9 cellular contexts compared by ENCODE assay signal in the genomic region with DNA sequence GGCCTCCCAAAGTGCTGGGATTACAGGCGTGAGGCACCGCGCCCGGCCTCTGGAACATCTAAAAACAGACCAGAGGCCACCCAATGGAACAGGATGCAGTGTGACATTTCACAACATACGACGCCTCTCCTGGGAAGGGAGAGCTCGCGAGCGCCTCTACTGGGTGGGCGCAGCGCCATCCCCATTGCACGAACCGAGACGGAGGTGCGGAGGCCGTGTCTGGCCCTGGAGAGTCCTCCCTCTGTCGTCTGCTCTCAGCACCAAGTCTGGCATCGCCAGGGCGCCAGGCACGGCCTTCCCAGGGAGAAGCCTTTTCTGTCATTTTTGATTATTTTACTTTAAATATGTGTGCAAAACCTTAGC. TPM values are rescaled to one million over a fixed set of nuclear protein-coding genes. Genes with fewer than 3 reads are reported as not detected.
DNase-seq lines count a peak whose midpoint lies in the region; ATAC-seq and TF ChIP-seq lines count a peak whose summit lies in the region.
"Had no signal": no experiment of that assay in that cellular context is flagged by ENCODE, and none has a peak within 500 bp of the region (broad histone marks: within the 10 kb centered on the region; RNA-seq: fewer than 3 reads in every experiment).

No MANE protein-coding gene starts in this region.

- peaks cover 1% of the 10 kb centered on the region for H3K36me3 Mint-ChIP-seq in osteocyte (ENCODE audit: unreplicated experiment)

- peaks cover 65% of the 10 kb centered on the region for H3K4me1 Mint-ChIP-seq in osteocyte (ENCODE audit: unreplicated experiment)

- no peak for ATAC-seq in GM21576 (IDR thresholded peaks at IDR 0.05; ENCODE audit: unreplicated experiment)
- no peak for ATAC-seq in HG02840 (IDR thresholded peaks at IDR 0.05; ENCODE audit: low FRiP score, unreplicated experiment)

- peak overlapping the region; percentile 73 for H3K4me3 Mint-ChIP-seq in osteocyte (ENCODE audit: unreplicated experiment)

- peak; percentile 35 to 59 for DNase-seq in NCI-H2081 (lab: John Stamatoyannopoulos, UW)
- DNase-seq in NCI-H2081 treated with DMSO at 0.1 percent for 48 hours (lab: John Stamatoyannopoulos, UW), result no peak
- DNase-seq in NCI-H82 (lab: John Stamatoyannopoulos, UW), result peak; percentile 83
- DNase-seq in epidermal melanocyte (ENCODE audit: insufficient read length, low spot score), result peak; percentile 25
- DNase-seq in osteocyte (ENCODE audit: extremely low spot score, unreplicated experiment), result no peak
- no peak for DNase-seq in NCI-H2227 (lab: John Stamatoyannopoulos, UW; ENCODE audit: unreplicated experiment)

- no peaks in the 10 kb centered on the region for H3K9me3 Mint-ChIP-seq in osteocyte (ENCODE audit: unreplicated experiment)

- peak overlapping the region; percentile 93 for H3K27ac Mint-ChIP-seq in osteocyte (ENCODE audit: unreplicated experiment)

- no peaks in the 10 kb centered on the region for H3K27me3 Mint-ChIP-seq in osteocyte (ENCODE audit: unreplicated experiment)

- TF ChIP-seq CTCF in osteocyte (IDR thresholded peaks at IDR 0.05), result no peak

RNA-seq across cellular contexts. Expression of a gene that starts 9.4 kb away (rescaled TPM):
- 56.5 and 60.7 TPM in 2 replicates for total RNA-seq in osteocyte
- total RNA-seq: myocyte had no signal

Comparison
In these comparisons a context has a peak if more than half of its experiments do, and no peak if none do; other contexts are left out.
1. DNase-seq: peak in NCI-H2081 (2 of 2), NCI-H82 (single experiment) and epidermal melanocyte (single experiment); none in NCI-H2081 treated with DMSO at 0.1 percent for 48 hours (single experiment), osteocyte (single experiment) and NCI-H2227 (single experiment).